1 cellular context compared by ENCODE assay signal in genomic region chr6:11258260-11259237, GRCh38.
TF ChIP-seq lines count a peak whose summit lies in the region.

No MANE protein-coding gene starts in this region.

TF ChIP-seq in HepG2, 621 proteins besides CTCF, POLR2A, EP300 and RAD21 (continues in another document):
- TF ChIP-seq, protein P1, sequence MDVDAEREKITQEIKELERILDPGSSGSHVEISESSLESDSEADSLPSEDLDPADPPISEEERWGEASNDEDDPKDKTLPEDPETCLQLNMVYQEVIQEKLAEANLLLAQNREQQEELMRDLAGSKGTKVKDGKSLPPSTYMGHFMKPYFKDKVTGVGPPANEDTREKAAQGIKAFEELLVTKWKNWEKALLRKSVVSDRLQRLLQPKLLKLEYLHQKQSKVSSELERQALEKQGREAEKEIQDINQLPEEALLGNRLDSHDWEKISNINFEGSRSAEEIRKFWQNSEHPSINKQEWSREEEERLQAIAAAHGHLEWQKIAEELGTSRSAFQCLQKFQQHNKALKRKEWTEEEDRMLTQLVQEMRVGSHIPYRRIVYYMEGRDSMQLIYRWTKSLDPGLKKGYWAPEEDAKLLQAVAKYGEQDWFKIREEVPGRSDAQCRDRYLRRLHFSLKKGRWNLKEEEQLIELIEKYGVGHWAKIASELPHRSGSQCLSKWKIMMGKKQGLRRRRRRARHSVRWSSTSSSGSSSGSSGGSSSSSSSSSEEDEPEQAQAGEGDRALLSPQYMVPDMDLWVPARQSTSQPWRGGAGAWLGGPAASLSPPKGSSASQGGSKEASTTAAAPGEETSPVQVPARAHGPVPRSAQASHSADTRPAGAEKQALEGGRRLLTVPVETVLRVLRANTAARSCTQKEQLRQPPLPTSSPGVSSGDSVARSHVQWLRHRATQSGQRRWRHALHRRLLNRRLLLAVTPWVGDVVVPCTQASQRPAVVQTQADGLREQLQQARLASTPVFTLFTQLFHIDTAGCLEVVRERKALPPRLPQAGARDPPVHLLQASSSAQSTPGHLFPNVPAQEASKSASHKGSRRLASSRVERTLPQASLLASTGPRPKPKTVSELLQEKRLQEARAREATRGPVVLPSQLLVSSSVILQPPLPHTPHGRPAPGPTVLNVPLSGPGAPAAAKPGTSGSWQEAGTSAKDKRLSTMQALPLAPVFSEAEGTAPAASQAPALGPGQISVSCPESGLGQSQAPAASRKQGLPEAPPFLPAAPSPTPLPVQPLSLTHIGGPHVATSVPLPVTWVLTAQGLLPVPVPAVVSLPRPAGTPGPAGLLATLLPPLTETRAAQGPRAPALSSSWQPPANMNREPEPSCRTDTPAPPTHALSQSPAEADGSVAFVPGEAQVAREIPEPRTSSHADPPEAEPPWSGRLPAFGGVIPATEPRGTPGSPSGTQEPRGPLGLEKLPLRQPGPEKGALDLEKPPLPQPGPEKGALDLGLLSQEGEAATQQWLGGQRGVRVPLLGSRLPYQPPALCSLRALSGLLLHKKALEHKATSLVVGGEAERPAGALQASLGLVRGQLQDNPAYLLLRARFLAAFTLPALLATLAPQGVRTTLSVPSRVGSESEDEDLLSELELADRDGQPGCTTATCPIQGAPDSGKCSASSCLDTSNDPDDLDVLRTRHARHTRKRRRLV (CRISPR knock-in tag; IDR thresholded peaks at IDR 0.05): no peak
- TF ChIP-seq IKZF1 (IDR thresholded peaks at IDR 0.05): no peak
- TF ChIP-seq SPEN (CRISPR knock-in tag; IDR thresholded peaks at IDR 0.05; ENCODE audit: low read depth): 0 out of 2 replicates have a peak, but pooled peaks have one; percentile 26
- TF ChIP-seq NFIB (CRISPR knock-in tag; IDR thresholded peaks at IDR 0.05; ENCODE audit: borderline replicate concordance): no peak
- TF ChIP-seq ZNF510 (CRISPR knock-in tag; IDR thresholded peaks at IDR 0.05; ENCODE audit: low read depth): no peak
- TF ChIP-seq HHEX (CRISPR knock-in tag; IDR thresholded peaks at IDR 0.05): no peak
- TF ChIP-seq MLXIP (CRISPR knock-in tag; IDR thresholded peaks at IDR 0.05; ENCODE audit: borderline replicate concordance): no peak
- TF ChIP-seq DPF2 (CRISPR knock-in tag; IDR thresholded peaks at IDR 0.05; ENCODE audit: borderline replicate concordance, low read depth): no peak
- TF ChIP-seq ZNF660 (CRISPR knock-in tag; IDR thresholded peaks at IDR 0.05; ENCODE audit: borderline replicate concordance, low read depth): no peak
- TF ChIP-seq SALL1 (CRISPR knock-in tag; IDR thresholded peaks at IDR 0.05): peak; percentile 63
- TF ChIP-seq NCOA1 (CRISPR knock-in tag; IDR thresholded peaks at IDR 0.05): no peak
- TF ChIP-seq, protein P2, sequence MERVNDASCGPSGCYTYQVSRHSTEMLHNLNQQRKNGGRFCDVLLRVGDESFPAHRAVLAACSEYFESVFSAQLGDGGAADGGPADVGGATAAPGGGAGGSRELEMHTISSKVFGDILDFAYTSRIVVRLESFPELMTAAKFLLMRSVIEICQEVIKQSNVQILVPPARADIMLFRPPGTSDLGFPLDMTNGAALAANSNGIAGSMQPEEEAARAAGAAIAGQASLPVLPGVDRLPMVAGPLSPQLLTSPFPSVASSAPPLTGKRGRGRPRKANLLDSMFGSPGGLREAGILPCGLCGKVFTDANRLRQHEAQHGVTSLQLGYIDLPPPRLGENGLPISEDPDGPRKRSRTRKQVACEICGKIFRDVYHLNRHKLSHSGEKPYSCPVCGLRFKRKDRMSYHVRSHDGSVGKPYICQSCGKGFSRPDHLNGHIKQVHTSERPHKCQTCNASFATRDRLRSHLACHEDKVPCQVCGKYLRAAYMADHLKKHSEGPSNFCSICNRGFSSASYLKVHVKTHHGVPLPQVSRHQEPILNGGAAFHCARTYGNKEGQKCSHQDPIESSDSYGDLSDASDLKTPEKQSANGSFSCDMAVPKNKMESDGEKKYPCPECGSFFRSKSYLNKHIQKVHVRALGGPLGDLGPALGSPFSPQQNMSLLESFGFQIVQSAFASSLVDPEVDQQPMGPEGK (CRISPR knock-in tag; IDR thresholded peaks at IDR 0.05): no peak
- TF ChIP-seq ASH2L (IDR thresholded peaks at IDR 0.05; ENCODE audit: insufficient read length, low read depth, low read length): no peak
- no peak for TF ChIP-seq ZNF180 (CRISPR knock-in tag; IDR thresholded peaks at IDR 0.05; ENCODE audit: borderline replicate concordance, low read depth)
- TF ChIP-seq, protein P3, sequence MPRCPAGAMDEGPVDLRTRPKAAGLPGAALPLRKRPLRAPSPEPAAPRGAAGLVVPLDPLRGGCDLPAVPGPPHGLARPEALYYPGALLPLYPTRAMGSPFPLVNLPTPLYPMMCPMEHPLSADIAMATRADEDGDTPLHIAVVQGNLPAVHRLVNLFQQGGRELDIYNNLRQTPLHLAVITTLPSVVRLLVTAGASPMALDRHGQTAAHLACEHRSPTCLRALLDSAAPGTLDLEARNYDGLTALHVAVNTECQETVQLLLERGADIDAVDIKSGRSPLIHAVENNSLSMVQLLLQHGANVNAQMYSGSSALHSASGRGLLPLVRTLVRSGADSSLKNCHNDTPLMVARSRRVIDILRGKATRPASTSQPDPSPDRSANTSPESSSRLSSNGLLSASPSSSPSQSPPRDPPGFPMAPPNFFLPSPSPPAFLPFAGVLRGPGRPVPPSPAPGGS (CRISPR knock-in tag; IDR thresholded peaks at IDR 0.05): no peak; the same call in 1 of the 2 replicates
- TF ChIP-seq ZNF263 (CRISPR knock-in tag; IDR thresholded peaks at IDR 0.05): no peak
- no peak for TF ChIP-seq HIC2 (CRISPR knock-in tag; IDR thresholded peaks at IDR 0.05; ENCODE audit: low read depth)
- TF ChIP-seq ETV5 (CRISPR knock-in tag; IDR thresholded peaks at IDR 0.05; ENCODE audit: borderline replicate concordance): no peak
- TF ChIP-seq ZFP36L2 (CRISPR knock-in tag; IDR thresholded peaks at IDR 0.05): no peak
- TF ChIP-seq, protein P4, sequence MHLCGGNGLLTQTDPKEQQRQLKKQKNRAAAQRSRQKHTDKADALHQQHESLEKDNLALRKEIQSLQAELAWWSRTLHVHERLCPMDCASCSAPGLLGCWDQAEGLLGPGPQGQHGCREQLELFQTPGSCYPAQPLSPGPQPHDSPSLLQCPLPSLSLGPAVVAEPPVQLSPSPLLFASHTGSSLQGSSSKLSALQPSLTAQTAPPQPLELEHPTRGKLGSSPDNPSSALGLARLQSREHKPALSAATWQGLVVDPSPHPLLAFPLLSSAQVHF (CRISPR knock-in tag; IDR thresholded peaks at IDR 0.05): 0 out of 2 replicates have a peak, but pooled peaks have one; percentile 49
- TF ChIP-seq NAIF1 (CRISPR knock-in tag; IDR thresholded peaks at IDR 0.05; ENCODE audit: borderline replicate concordance): no peak
- peak; percentile 27; the same call in 1 of the 2 replicates for TF ChIP-seq ZNF317 (CRISPR knock-in tag; IDR thresholded peaks at IDR 0.05)
- TF ChIP-seq CREM (IDR thresholded peaks at IDR 0.05): no peak
- TF ChIP-seq CREM (CRISPR knock-in tag; IDR thresholded peaks at IDR 0.05): no peak
- no peak for TF ChIP-seq USF2 (IDR thresholded peaks at IDR 0.05; ENCODE audit: low read depth, low read length)
- TF ChIP-seq USF2 (CRISPR knock-in tag; IDR thresholded peaks at IDR 0.05; ENCODE audit: borderline replicate concordance): no peak
- TF ChIP-seq U2AF1 (optimal IDR thresholded peaks at IDR 0.05; ENCODE audit: low read depth, low read length): no peak
- TF ChIP-seq DDIT3 (CRISPR knock-in tag; IDR thresholded peaks at IDR 0.05): no peak
- TF ChIP-seq ZNF709 (CRISPR knock-in tag; IDR thresholded peaks at IDR 0.05): no peak
- no peak for TF ChIP-seq ZNF703 (CRISPR knock-in tag; IDR thresholded peaks at IDR 0.05; ENCODE audit: borderline replicate concordance)
- TF ChIP-seq CEBPG (CRISPR knock-in tag; IDR thresholded peaks at IDR 0.05): no peak
- TF ChIP-seq ZBTB2 (CRISPR knock-in tag; IDR thresholded peaks at IDR 0.05; ENCODE audit: low read depth): no peak
- TF ChIP-seq PHF21A (CRISPR knock-in tag; IDR thresholded peaks at IDR 0.05): peak; percentile 31; the same call in 1 of the 2 replicates
- no peak for TF ChIP-seq ZSCAN9 (CRISPR knock-in tag; IDR thresholded peaks at IDR 0.05; ENCODE audit: borderline replicate concordance)
- TF ChIP-seq ZNF160 (CRISPR knock-in tag; IDR thresholded peaks at IDR 0.05): no peak
- TF ChIP-seq FIP1L1 (IDR thresholded peaks at IDR 0.05; ENCODE audit: borderline replicate concordance, insufficient read depth, low read depth, low read length): no peak
- TF ChIP-seq ZNF44 (CRISPR knock-in tag; IDR thresholded peaks at IDR 0.05): 0 out of 2 replicates have a peak, but pooled peaks have one; percentile 28
- no peak for TF ChIP-seq CEBPB (IDR thresholded peaks at IDR 0.05; ENCODE audit: borderline replicate concordance, low read depth, low read length)
- peak; percentile 58; the same call in 1 of the 2 replicates for TF ChIP-seq ZNF598 (CRISPR knock-in tag; IDR thresholded peaks at IDR 0.05; ENCODE audit: borderline replicate concordance)
- TF ChIP-seq ZFP41 (CRISPR knock-in tag; IDR thresholded peaks at IDR 0.05; ENCODE audit: borderline replicate concordance): no peak
- TF ChIP-seq, protein P5, sequence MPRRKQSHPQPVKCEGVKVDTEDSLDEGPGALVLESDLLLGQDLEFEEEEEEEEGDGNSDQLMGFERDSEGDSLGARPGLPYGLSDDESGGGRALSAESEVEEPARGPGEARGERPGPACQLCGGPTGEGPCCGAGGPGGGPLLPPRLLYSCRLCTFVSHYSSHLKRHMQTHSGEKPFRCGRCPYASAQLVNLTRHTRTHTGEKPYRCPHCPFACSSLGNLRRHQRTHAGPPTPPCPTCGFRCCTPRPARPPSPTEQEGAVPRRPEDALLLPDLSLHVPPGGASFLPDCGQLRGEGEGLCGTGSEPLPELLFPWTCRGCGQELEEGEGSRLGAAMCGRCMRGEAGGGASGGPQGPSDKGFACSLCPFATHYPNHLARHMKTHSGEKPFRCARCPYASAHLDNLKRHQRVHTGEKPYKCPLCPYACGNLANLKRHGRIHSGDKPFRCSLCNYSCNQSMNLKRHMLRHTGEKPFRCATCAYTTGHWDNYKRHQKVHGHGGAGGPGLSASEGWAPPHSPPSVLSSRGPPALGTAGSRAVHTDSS (CRISPR knock-in tag; conservative IDR thresholded peaks at IDR 0.05): no peak
- TF ChIP-seq PRPF4 (IDR thresholded peaks at IDR 0.05; ENCODE audit: low read depth, low read length, poor library complexity, severe bottlenecking): no peak
- no peak for TF ChIP-seq DNMT3B (CRISPR knock-in tag; conservative IDR thresholded peaks at IDR 0.05)
- no peak for TF ChIP-seq ZNF747 (CRISPR knock-in tag; IDR thresholded peaks at IDR 0.05; ENCODE audit: borderline replicate concordance)
- TF ChIP-seq TP53 (CRISPR knock-in tag; conservative IDR thresholded peaks at IDR 0.05): no peak
- no peak for TF ChIP-seq PTBP1 (IDR thresholded peaks at IDR 0.05; ENCODE audit: low read depth, low read length, poor library complexity, severe bottlenecking)
- no peak for TF ChIP-seq ZNF772 (CRISPR knock-in tag; IDR thresholded peaks at IDR 0.05)
